In genomic region chr10:4198216-4198615, GRCh38 we compare ENCODE assay signal across 26 cellular contexts.
DNase-seq lines count a peak whose midpoint lies in the region; ATAC-seq, FAIRE-seq and TF ChIP-seq lines count a peak whose summit lies in the region.
"Had no signal": no experiment of that assay in that cellular context is flagged by ENCODE, and none has a peak within 500 bp of the region (broad histone marks: within the 10 kb centered on the region; RNA-seq: fewer than 3 reads in every experiment).

No MANE protein-coding gene starts in this region.

- no peak overlapping the region for H2BK120ac ChIP-seq in trophoblast cell (ENCODE audit: insufficient read depth, low read length, poor library complexity)

- no peak overlapping the region for H3K9ac ChIP-seq in trophoblast cell (ENCODE audit: low read length)
- H3K9ac ChIP-seq in Karpas-422 (ENCODE audit: low read length): no peak overlapping the region

- H2AK5ac ChIP-seq in trophoblast cell (ENCODE audit: low read length): no peak overlapping the region

- H3K36me3 ChIP-seq in bronchial epithelial cell (ENCODE audit: control insufficient read depth, insufficient read depth, low read length): no peaks in the 10 kb centered on the region
- H3K36me3 ChIP-seq in esophagus muscularis mucosa: no peaks in the 10 kb centered on the region
- H3K36me3 ChIP-seq in trophoblast cell (ENCODE audit: control insufficient read depth in 1 of 2, insufficient read depth in 2 of 2, low read length in 2 of 2): no peaks in the 10 kb centered on the region
- H3K36me3 ChIP-seq in uterus: no peaks in the 10 kb centered on the region
- no peaks in the 10 kb centered on the region for H3K36me3 ChIP-seq in Karpas-422 (ENCODE audit: insufficient read depth, low read length)
- H3K36me3 ChIP-seq: SJCRH30 had no signal

- no peak overlapping the region for H4K12ac ChIP-seq in trophoblast cell (ENCODE audit: low read depth, low read length)

- no peak overlapping the region for H3K18ac ChIP-seq in trophoblast cell (ENCODE audit: low read length)

- TF ChIP-seq CTCF in bronchial epithelial cell (IDR thresholded peaks at IDR 0.05; ENCODE audit: insufficient read depth, low read length, severe bottlenecking): no peak
- TF ChIP-seq CTCF in esophagus muscularis mucosa (IDR thresholded peaks at IDR 0.05): no peak
- TF ChIP-seq CTCF in uterus (IDR thresholded peaks at IDR 0.05): no peak

- no peak for TF ChIP-seq POLR2A in esophagus muscularis mucosa (IDR thresholded peaks at IDR 0.05; ENCODE audit: low read depth)
- no peak for TF ChIP-seq POLR2A in uterus (IDR thresholded peaks at IDR 0.05)

- H3K79me2 ChIP-seq in trophoblast cell (ENCODE audit: control insufficient read depth, insufficient read depth, low read length, poor library complexity): no peaks in the 10 kb centered on the region
- H3K79me2 ChIP-seq in Karpas-422 (ENCODE audit: low read length): no peaks in the 10 kb centered on the region

- 74% methylated on average over 5 of the region's 5 CpGs for WGBS in esophagus muscularis mucosa
- WGBS in trophoblast cell (ENCODE audit: extremely low coverage, insufficient coverage, insufficient read length): no CpG with 5 or more reads among the region's 5 CpGs

- peak overlapping the region; percentile 48 for H2BK12ac ChIP-seq in trophoblast cell (ENCODE audit: low read length)

- H4K20me1 ChIP-seq in Karpas-422 (ENCODE audit: insufficient read depth, low read depth, low read length): no peaks in the 10 kb centered on the region

- DNase-seq in bronchial epithelial cell (ENCODE audit: low read depth) (peak; percentile 20), esophagus muscularis mucosa (ENCODE audit: extremely low spot score) (no peak), trophoblast cell (peak; percentile 33 to 69), uterus (no peak), GDM1 (lab: John Stamatoyannopoulos, UW) (no peak), Karpas-422 (no peak)
- DNase-seq: Caco-2; CD8-positive, alpha-beta T cell; DMS 273 treated with DMSO at 0.1 percent for 48 hours; DMS79 treated with DMSO at 0.1 percent for 48 hours; NCI-H1092 treated with DMSO at 0.1 percent for 48 hours; NCI-H1436; NCI-H187 treated with DMSO at 0.1 percent for 48 hours; NCI-H2107; NCI-H446; NCI-H526; NCI-H82; PC-9; SJCRH30 had no signal

- peak overlapping the region; percentile 52 for H2BK5ac ChIP-seq in trophoblast cell (ENCODE audit: low read depth, low read length, poor library complexity)

- H3K23ac ChIP-seq in trophoblast cell (ENCODE audit: low read length): no peak overlapping the region

- H3K4me2 ChIP-seq in trophoblast cell (ENCODE audit: low read length) (no peak overlapping the region), Karpas-422 (ENCODE audit: low read depth, low read length, poor library complexity, severe bottlenecking) (no peak overlapping the region)
- H3K4me2 ChIP-seq: PC-9 had no signal

- H2AFZ ChIP-seq in trophoblast cell (ENCODE audit: insufficient read depth, low read length, poor library complexity) (no peak overlapping the region), Karpas-422 (ENCODE audit: low read length) (no peak overlapping the region)
- H2AFZ ChIP-seq: PC-9 had no signal

- H4K8ac ChIP-seq in trophoblast cell (ENCODE audit: low read depth, low read length): no peak overlapping the region

- H3K4me1 ChIP-seq in esophagus muscularis mucosa: peaks cover 22 to 47% (median 32%) of the 10 kb centered on the region in 4 donors
- H3K4me1 ChIP-seq in trophoblast cell (ENCODE audit: control insufficient read depth in 1 of 2, insufficient read depth in 2 of 2, low read length in 2 of 2): peaks cover 11 to 18% of the 10 kb centered on the region in 2 experiments
- H3K4me1 ChIP-seq in uterus: peaks cover 0 to 3% of the 10 kb centered on the region in 2 donors
- H3K4me1 ChIP-seq in Karpas-422 (ENCODE audit: low read length): no peaks in the 10 kb centered on the region
- H3K4me1 ChIP-seq: Caco-2, SJCRH30 had no signal

- no peak overlapping the region for H3K14ac ChIP-seq in trophoblast cell (ENCODE audit: low read length)

- TF ChIP-seq EP300 in esophagus muscularis mucosa (IDR thresholded peaks at IDR 0.05): no peak

- H3K27ac ChIP-seq in esophagus muscularis mucosa (replicated peaks in 1 of 4) (peak overlapping the region; percentile 73 to 82 (median 80)), trophoblast cell (ENCODE audit: low read depth, low read length) (no peak overlapping the region), uterus (peak overlapping the region; percentile 76 to 92), Karpas-422 (ENCODE audit: low read length) (no peak overlapping the region)
- H3K27ac ChIP-seq: C4-2B, HL-60, PC-9, SJCRH30 had no signal

- peak overlapping the region; percentile 55 for H4K91ac ChIP-seq in trophoblast cell (ENCODE audit: low read depth, low read length)

- H3K4ac ChIP-seq in trophoblast cell (ENCODE audit: low read depth, low read length): peak overlapping the region; percentile 16

- FAIRE-seq in bronchial epithelial cell (lab: Jason Lieb, UNC): no peak
- FAIRE-seq: GM12892, GM19239 had no signal

- peaks cover 14% of the 10 kb centered on the region for H3K79me1 ChIP-seq in trophoblast cell (ENCODE audit: low read length)

- H3K9me3 ChIP-seq in esophagus muscularis mucosa (no peaks in the 10 kb centered on the region), trophoblast cell (ENCODE audit: insufficient read depth, low read depth, low read length) (no peaks in the 10 kb centered on the region), uterus (no peaks in the 10 kb centered on the region), Karpas-422 (ENCODE audit: low read length) (no peaks in the 10 kb centered on the region)
- H3K9me3 ChIP-seq: Caco-2, SJCRH30 had no signal

- no peak for ATAC-seq in GM18867 (IDR thresholded peaks at IDR 0.05; ENCODE audit: unreplicated experiment)
- ATAC-seq: CD8-positive, alpha-beta T cell; HCT116; Right ventricle myocardium inferior had no signal

- no peaks in the 10 kb centered on the region for H3K9me2 ChIP-seq in Karpas-422 (replicated peaks; ENCODE audit: insufficient read depth, low read length)

- H3K27me3 ChIP-seq in bronchial epithelial cell (ENCODE audit: control insufficient read depth, insufficient read depth, low read length) (no peaks in the 10 kb centered on the region), esophagus muscularis mucosa (no peaks in the 10 kb centered on the region), trophoblast cell (ENCODE audit: insufficient read depth, low read length) (no peaks in the 10 kb centered on the region), uterus (no peaks in the 10 kb centered on the region), Karpas-422 (ENCODE audit: low read length) (no peaks in the 10 kb centered on the region)
- H3K27me3 ChIP-seq: SJCRH30 had no signal

- H3K4me3 ChIP-seq in bronchial epithelial cell (ENCODE audit: low read depth, low read length): no peak overlapping the region
- H3K4me3 ChIP-seq in esophagus muscularis mucosa: no peak overlapping the region
- H3K4me3 ChIP-seq in trophoblast cell (ENCODE audit: low read depth, low read length): no peak overlapping the region
- H3K4me3 ChIP-seq in uterus: no peak overlapping the region
- no peak overlapping the region for H3K4me3 ChIP-seq in Karpas-422 (ENCODE audit: low read length)
- H3K4me3 ChIP-seq: PC-9, SJCRH30 had no signal

- intact Hi-C loops in esophagus muscularis mucosa (cut with DNase I) (no loop called here), uterus (cut with DNase I; ENCODE audit: low total_unique reads) (no loop called here)

Comparison
In these comparisons a context has a peak if more than half of its experiments do, and no peak if none do; other contexts are left out.
1. DNase-seq: peak in bronchial epithelial cell (single experiment) and trophoblast cell (2 of 2); none in esophagus muscularis mucosa (single experiment), uterus (0 of 2), GDM1 (single experiment) and Karpas-422 (single experiment).
2. H3K27ac ChIP-seq: peak in esophagus muscularis mucosa (4 of 4) and uterus (2 of 2); none in trophoblast cell (single experiment) and Karpas-422 (single experiment).